Comparison of ENCODE assay signal across 8 cellular contexts in genomic region chr3:107432013-107432515, GRCh38. TPM values are rescaled to one million over a fixed set of nuclear protein-coding genes. Genes with fewer than 3 reads are reported as not detected.
DNase-seq lines count a peak whose midpoint lies in the region; ATAC-seq, FAIRE-seq and TF ChIP-seq lines count a peak whose summit lies in the region.

No MANE protein-coding gene starts in this region.

- ATAC-seq in aorta (ENCODE audit: low FRiP score) = no peak

- peak overlapping the region in 1 of 2 experiments; percentile 73 for H3K14ac ChIP-seq in mesenchymal stem cell (ENCODE audit: low read length in 2 of 2)

- H2AK5ac ChIP-seq in mesenchymal stem cell (ENCODE audit: low read length, severe bottlenecking) = no peak overlapping the region

- H2BK12ac ChIP-seq in mesenchymal stem cell (ENCODE audit: low read length in 2 of 2) = no peak overlapping the region

- DNase-seq in NCI-H1417 (lab: John Stamatoyannopoulos, UW) (peak; percentile 29 to 83 (median 71)), NCI-H1417 treated with DMSO at 0.1 percent for 48 hours (lab: John Stamatoyannopoulos, UW) (no peak), NCI-H748 treated with DMSO at 0.1 percent for 48 hours (lab: John Stamatoyannopoulos, UW) (peak; percentile 28), colonic mucosa (peak; percentile 45), mesenchymal stem cell (no peak), aorta (no peak), D721Med (ENCODE audit: insufficient read length, low spot score) (no peak)
- DNase-seq in stimulated activated naive CD4-positive, alpha-beta T cell treated with Interleukin-2 at 50 U/mL for 16 hours (lab: John Stamatoyannopoulos, UW) = no peak

- H4K91ac ChIP-seq in mesenchymal stem cell (ENCODE audit: low read length) = peak overlapping the region; percentile 99

- H3K9ac ChIP-seq in colonic mucosa (ENCODE audit: low read depth in 2 of 2, low read length in 2 of 2) = peak overlapping the region; percentile 60 to 87
- H3K9ac ChIP-seq in mesenchymal stem cell (ENCODE audit: low read length) = peak overlapping the region; percentile 88

- H2BK5ac ChIP-seq in mesenchymal stem cell (ENCODE audit: low read depth, low read length, poor library complexity, severe bottlenecking) = peak overlapping the region; percentile 22

- H3K36me3 ChIP-seq in colonic mucosa (no peaks in the 10 kb centered on the region), mesenchymal stem cell (ENCODE audit: control insufficient read depth in 1 of 2, insufficient read depth in 2 of 2, low read depth in 1 of 2, low read length in 2 of 2) (no peaks in the 10 kb centered on the region), aorta (ENCODE audit: control insufficient read depth in 1 of 2, insufficient read depth in 2 of 2, low read length in 1 of 2) (no peaks in the 10 kb centered on the region)

- H3K18ac ChIP-seq in mesenchymal stem cell (ENCODE audit: low read depth in 1 of 2, low read length in 2 of 2) = peak overlapping the region; percentile 67 to 82

- no peak for FAIRE-seq in D721Med (lab: Jason Lieb, UNC)

- no peaks in the 10 kb centered on the region for H3K4me1 ChIP-seq in colonic mucosa
- peaks cover 6% of the 10 kb centered on the region for H3K4me1 ChIP-seq in mesenchymal stem cell (ENCODE audit: control insufficient read depth, insufficient read depth, low read depth, low read length)
- H3K4me1 ChIP-seq in aorta (ENCODE audit: control insufficient read depth in 1 of 2, insufficient read depth in 2 of 2, low read length in 2 of 2) = no peaks in the 10 kb centered on the region

- TF ChIP-seq CTCF in colonic mucosa (IDR thresholded peaks at IDR 0.05) = no peak
- no peak for TF ChIP-seq CTCF in D721Med (IDR thresholded peaks at IDR 0.05; ENCODE audit: insufficient read depth, missing control alignments)

- intact Hi-C loops in colonic mucosa (cut with DNase I) = no loop called here
- intact Hi-C loops in aorta (cut with DNase I) = loop anchor here in 1 of 2 donors (5.0 kb wide), 2 partner anchors 90 to 190 kb away; partner anchors contain the start of gene BBX

- H2AFZ ChIP-seq in mesenchymal stem cell (ENCODE audit: low read depth, low read length) = peak overlapping the region; percentile 91

- no peak overlapping the region for H3K23ac ChIP-seq in mesenchymal stem cell (ENCODE audit: low read length in 2 of 2)

- H3K9me3 ChIP-seq in colonic mucosa (no peaks in the 10 kb centered on the region), mesenchymal stem cell (ENCODE audit: control insufficient read depth, low read length) (no peaks in the 10 kb centered on the region), aorta (ENCODE audit: control insufficient read depth, low read length) (no peaks in the 10 kb centered on the region)

- H2BK15ac ChIP-seq in mesenchymal stem cell (ENCODE audit: low read depth, poor library complexity, severe bottlenecking) = no peak overlapping the region

- peak overlapping the region; percentile 97 for H3K4me2 ChIP-seq in mesenchymal stem cell (ENCODE audit: low read length, poor library complexity, severe bottlenecking)

- peak overlapping the region; percentile 96 for H2BK120ac ChIP-seq in mesenchymal stem cell (ENCODE audit: low read depth, low read length)

- H3K27ac ChIP-seq in colonic mucosa = peak overlapping the region; percentile 95
- H3K27ac ChIP-seq in mesenchymal stem cell (ENCODE audit: low read length, poor library complexity, severe bottlenecking) = peak overlapping the region; percentile 56
- peak overlapping the region; percentile 73 to 99 for H3K27ac ChIP-seq in aorta (ENCODE audit: low read depth in 1 of 2, low read length in 2 of 2)

- H3K4ac ChIP-seq in mesenchymal stem cell (ENCODE audit: low read depth in 1 of 2, low read length in 2 of 2) = no peak overlapping the region

- WGBS in mesenchymal stem cell = 7% methylated on average over 17 of the region's 20 CpGs
- WGBS in aorta, 2 donors = 3 to 4% methylated on average over 20 of the region's 20 CpGs

- no peaks in the 10 kb centered on the region for H3K79me1 ChIP-seq in mesenchymal stem cell (replicated peaks; ENCODE audit: low read length, poor library complexity, severe bottlenecking)

- H4K8ac ChIP-seq in mesenchymal stem cell (ENCODE audit: low read length) = peak overlapping the region; percentile 83

- H3K27me3 ChIP-seq in colonic mucosa = no peaks in the 10 kb centered on the region
- H3K27me3 ChIP-seq in mesenchymal stem cell (ENCODE audit: control insufficient read depth in 1 of 2, insufficient read depth in 1 of 2, low read length in 2 of 2) = no peaks in the 10 kb centered on the region
- no peaks in the 10 kb centered on the region for H3K27me3 ChIP-seq in aorta (ENCODE audit: control insufficient read depth in 1 of 2, insufficient read depth in 2 of 2, low read length in 1 of 2)

- H3K4me3 ChIP-seq in colonic mucosa (peak overlapping the region; percentile 79), mesenchymal stem cell (ENCODE audit: insufficient read depth in 1 of 2, low read depth in 1 of 2, low read length in 2 of 2) (peak overlapping the region; percentile 82 to 89), aorta (ENCODE audit: low read length in 2 of 2) (peak overlapping the region; percentile 74 to 97)

RNA-seq across cellular contexts. Expression of gene CCDC54, which starts 54.8 kb away (rescaled TPM):
- total RNA-seq in colonic mucosa (not detected), aorta (not detected)
- not detected for polyA plus RNA-seq in mesenchymal stem cell (2013, experiment 1 of 2)
- polyA plus RNA-seq in mesenchymal stem cell (2013, experiment 2 of 2) = not detected
- polyA plus RNA-seq in aorta = not detected

Comparison
In these comparisons a context has a peak if more than half of its experiments do, and no peak if none do; other contexts are left out.
1. DNase-seq: peak in NCI-H1417 (3 of 3), NCI-H748 treated with DMSO at 0.1 percent for 48 hours (single experiment) and colonic mucosa (single experiment); none in NCI-H1417 treated with DMSO at 0.1 percent for 48 hours (single experiment), mesenchymal stem cell (single experiment), aorta (0 of 2), stimulated activated naive CD4-positive, alpha-beta T cell treated with Interleukin-2 at 50 U/mL for 16 hours (single experiment) and D721Med (single experiment).
2. Peak in every context shown above with its lines, with median percentiles within 50 percentile points of each other: H3K27ac ChIP-seq and H3K4me3 ChIP-seq.